Comparison of ENCODE assay signal across 1 cellular context in genomic region chr16:13342675-13343074, GRCh38.
TF ChIP-seq lines count a peak whose summit lies in the region.

No MANE protein-coding gene starts in this region.

TF ChIP-seq in GM12878, 131 proteins besides CTCF, POLR2A, EP300 and RAD21 (continued from another document):
- no peak for TF ChIP-seq ZBTB40 (IDR thresholded peaks at IDR 0.05; ENCODE audit: borderline replicate concordance)
- no peak for TF ChIP-seq CBX5 (IDR thresholded peaks at IDR 0.05; ENCODE audit: low read depth)
- no peak for TF ChIP-seq ZNF24 (IDR thresholded peaks at IDR 0.05)
- peak; percentile 66 for TF ChIP-seq TCF7 (IDR thresholded peaks at IDR 0.05; ENCODE audit: borderline replicate concordance)
- TF ChIP-seq ZSCAN29 (IDR thresholded peaks at IDR 0.05), result no peak
- TF ChIP-seq ZNF384 (IDR thresholded peaks at IDR 0.05; ENCODE audit: borderline replicate concordance, low read depth, low read length), result no peak
- no peak for TF ChIP-seq CHD4 (IDR thresholded peaks at IDR 0.05)
- no peak for TF ChIP-seq IRF4 (IDR thresholded peaks at IDR 0.05; ENCODE audit: low read depth, low read length)
- TF ChIP-seq HDAC2 (IDR thresholded peaks at IDR 0.05), result no peak
- peak; percentile 74; the same call in 1 of the 2 replicates for TF ChIP-seq CBFB (IDR thresholded peaks at IDR 0.05; ENCODE audit: low read depth)
- TF ChIP-seq EGR1 (IDR thresholded peaks at IDR 0.05; ENCODE audit: borderline replicate concordance in 1 of 2, low read depth in 2 of 2, low read length in 2 of 2), result no peak
- peak; percentile 70 for TF ChIP-seq EED (IDR thresholded peaks at IDR 0.05; ENCODE audit: low read depth)
- TF ChIP-seq RUNX3 (IDR thresholded peaks at IDR 0.05; ENCODE audit: low read length), result peak; percentile 83; the same call in 1 of the 2 replicates
- TF ChIP-seq NFIC (IDR thresholded peaks at IDR 0.05; ENCODE audit: low read depth, low read length), result peak; percentile 68; the same call in 1 of the 2 replicates
- no peak for TF ChIP-seq HDGF (IDR thresholded peaks at IDR 0.05)
- no peak for TF ChIP-seq NR2F1 (conservative IDR thresholded peaks at IDR 0.05)
- no peak for TF ChIP-seq BCL3 (IDR thresholded peaks at IDR 0.05; ENCODE audit: borderline replicate concordance, insufficient read depth, low read depth, low read length, poor library complexity, severe bottlenecking)
- no peak for TF ChIP-seq POLR2AphosphoS2 (IDR thresholded peaks at IDR 0.05; ENCODE audit: low read depth, low read length)
- no peak for TF ChIP-seq NR2C1 (IDR thresholded peaks at IDR 0.05)
- no peak for TF ChIP-seq RCOR1 (conservative IDR thresholded peaks at IDR 0.05; ENCODE audit: low read depth, low read length)
- TF ChIP-seq ZNF217 (IDR thresholded peaks at IDR 0.05), result no peak
- no peak for TF ChIP-seq E4F1 (IDR thresholded peaks at IDR 0.05; ENCODE audit: borderline replicate concordance, partially characterized antibody)
- no peak for TF ChIP-seq ZBED1 (IDR thresholded peaks at IDR 0.05; ENCODE audit: borderline replicate concordance)
- TF ChIP-seq NFYA (IDR thresholded peaks at IDR 0.05; ENCODE audit: borderline replicate concordance, low read depth, low read length), result no peak
- no peak for TF ChIP-seq PRDM15 (CRISPR knock-in tag; IDR thresholded peaks at IDR 0.05)
- no peak for TF ChIP-seq ZNF207 (IDR thresholded peaks at IDR 0.05; ENCODE audit: borderline replicate concordance)
- no peak for TF ChIP-seq MYC (IDR thresholded peaks at IDR 0.05; ENCODE audit: insufficient read depth, insufficient read length, insufficient replicate concordance, low read length, severe bottlenecking)
- TF ChIP-seq MAX (IDR thresholded peaks at IDR 0.05; ENCODE audit: low read depth, low read length), result no peak
- TF ChIP-seq BCL11A (IDR thresholded peaks at IDR 0.05; ENCODE audit: low read depth, low read length), result no peak
- TF ChIP-seq IRF3 (IDR thresholded peaks at IDR 0.05), result no peak
- TF ChIP-seq SKIL (IDR thresholded peaks at IDR 0.05; ENCODE audit: low read depth, poor library complexity, severe bottlenecking), result no peak
- no peak for TF ChIP-seq SREBF1 (IDR thresholded peaks at IDR 0.05; ENCODE audit: low read length)
- TF ChIP-seq ZNF687 (IDR thresholded peaks at IDR 0.05), result no peak
TF ChIP-seq in GM12878: peak in this region for 5.
